Comparison of ENCODE assay signal across 8 cellular contexts in genomic region chr7:151167197-151167911, GRCh38. TPM values are rescaled to one million over a fixed set of nuclear protein-coding genes. Genes with fewer than 3 reads are reported as not detected.
A peak's percentile ranks its signal among the peaks of the same experiment; 100 is the strongest.
DNase-seq lines count a peak whose midpoint lies in the region; ATAC-seq and TF ChIP-seq lines count a peak whose summit lies in the region.

TSS of gene GBX1 (minus strand) at chr7:151167694. CDS start at chr7:151167548, 146 bp downstream.

- peaks cover 0 to 5% of the 10 kb centered on the region in 2 donors for H3K36me3 Mint-ChIP-seq in activated naive CD4-positive, alpha-beta T cell treated with anti-CD3 and anti-CD28 coated beads, Interleukin-2, amount 50 U/mL, for 72 hours
- H3K36me3 Mint-ChIP-seq in HFFc6 (ENCODE audit: low read depth), result no peaks in the 10 kb centered on the region

- H3K4me3 ChIP-seq in iPS-18a (ENCODE audit: low read length) (peak within 1 kb of the TSS; percentile 51), spleen (peak within 1 kb of the TSS; percentile 27 to 74 (median 43))

- intact Hi-C loops in spleen (cut with DNase I; ENCODE audit: low total_unique reads), result no loop called here

- peaks cover 98% of the 10 kb centered on the region for H3K27me3 ChIP-seq in iPS-18a (ENCODE audit: control insufficient read depth, insufficient read depth, low read length)
- peaks cover 0 to 94% (median 52%) of the 10 kb centered on the region in 7 donors for H3K27me3 ChIP-seq in spleen (replicated peaks in 1 of 7)

- no peaks in the 10 kb centered on the region for H3K9me3 ChIP-seq in iPS-18a (ENCODE audit: control insufficient read depth, low read depth, low read length)
- no peaks in the 10 kb centered on the region for H3K9me3 ChIP-seq in spleen

- peak; percentile 13 for DNase-seq in stimulated activated CD4-positive, alpha-beta T cell treated with anti-CD3 and anti-CD28 coated beads, Interleukin-4, amount 100 ng/mL, for 1 hour
- DNase-seq in stimulated activated CD4-positive, alpha-beta T cell treated with anti-CD3 and anti-CD28 coated beads, Interleukin-1b, Interleukin-23, amount 100 ng/mL, for 48 hours, result no peak
- DNase-seq in activated naive CD4-positive, alpha-beta T cell treated with anti-CD3 and anti-CD28 coated beads, Interleukin-2, amount 50 U/mL, for 72 hours (ENCODE audit: low spot score in 2 of 2), result no peak
- DNase-seq in spleen, result no peak
- DNase-seq in EL, result no peak
- no peak for DNase-seq in activated effector memory CD4-positive, alpha-beta T cell treated with Interleukin-2 at 50 U/mL for 16 hours
- no peak for DNase-seq in HFFc6

- no peak for TF ChIP-seq POLR2A in spleen (IDR thresholded peaks at IDR 0.05)

- WGBS in spleen, 5 donors, result 1 to 4% (median 2%) methylated on average over 7 to 98 of the region's 98 CpGs

- no peak within 1 kb of the TSS for H3K27ac ChIP-seq in iPS-18a (ENCODE audit: low read length)
- H3K27ac ChIP-seq in spleen, result no peak within 1 kb of the TSS

- H3K9me3 Mint-ChIP-seq in activated naive CD4-positive, alpha-beta T cell treated with anti-CD3 and anti-CD28 coated beads, Interleukin-2, amount 50 U/mL, for 72 hours, result no peaks in the 10 kb centered on the region
- H3K9me3 Mint-ChIP-seq in HFFc6, result no peaks in the 10 kb centered on the region

- peaks cover 44% of the 10 kb centered on the region for H3K27me3 Mint-ChIP-seq in HFFc6 (ENCODE audit: insufficient read depth)

- no peak within 1 kb of the TSS for H3K4me3 Mint-ChIP-seq in HFFc6

- H3K9ac ChIP-seq in iPS-18a (ENCODE audit: low read length), result no peak within 1 kb of the TSS

- peak; percentile 46 to 54 for ATAC-seq in activated naive CD4-positive, alpha-beta T cell treated with anti-CD3 and anti-CD28 coated beads, Interleukin-2, amount 50 U/mL, for 72 hours

- no peaks in the 10 kb centered on the region for H3K36me3 ChIP-seq in iPS-18a (ENCODE audit: control insufficient read depth, low read depth, low read length)
- H3K36me3 ChIP-seq in spleen, result no peaks in the 10 kb centered on the region

- no peaks in the 10 kb centered on the region for H3K4me1 ChIP-seq in iPS-18a (ENCODE audit: control insufficient read depth, low read depth, low read length)
- H3K4me1 ChIP-seq in spleen, result peaks cover 7 to 23% (median 20%) of the 10 kb centered on the region in 6 donors

- H3K4me1 Mint-ChIP-seq in HFFc6 (ENCODE audit: low read depth), result peaks cover 9% of the 10 kb centered on the region

- H3K27ac Mint-ChIP-seq in activated naive CD4-positive, alpha-beta T cell treated with anti-CD3 and anti-CD28 coated beads, Interleukin-2, amount 50 U/mL, for 72 hours, result no peak within 1 kb of the TSS
- no peak within 1 kb of the TSS for H3K27ac Mint-ChIP-seq in HFFc6

- TF ChIP-seq CTCF in spleen (IDR thresholded peaks at IDR 0.05 in 8 of 11, conservative IDR thresholded peaks at IDR 0.05 in 3 of 11) (peak in 2 of 11 experiments; percentile 9 to 24), HFFc6 (IDR thresholded peaks at IDR 0.05) (no peak)

RNA-seq across cellular contexts. Expression of gene GBX1, which starts in this region (rescaled TPM):
- under 1 TPM in 1 of 2 donors, not detected in 1; 0.31 TPM for total RNA-seq in activated naive CD4-positive, alpha-beta T cell treated with anti-CD3 and anti-CD28 coated beads, Interleukin-2, amount 50 U/mL, for 72 hours
- not detected for total RNA-seq in spleen
- not detected for polyA plus RNA-seq in spleen
- total RNA-seq in HFFc6 (2021; fragmentation: NEBNext Ultra II Directional; extraction: Animal tissue kit (Norgen Biotek cat#: 25700)), result not detected

Comparison
In these comparisons a context has a peak if more than half of its experiments do, and no peak if none do; other contexts are left out.
1. Peak in ATAC-seq in activated naive CD4-positive, alpha-beta T cell treated with anti-CD3 and anti-CD28 coated beads, Interleukin-2, amount 50 U/mL, for 72 hours; RNA of the gene not detected or under 1 TPM.